15 cellular contexts compared by ENCODE assay signal in the genomic region with DNA sequence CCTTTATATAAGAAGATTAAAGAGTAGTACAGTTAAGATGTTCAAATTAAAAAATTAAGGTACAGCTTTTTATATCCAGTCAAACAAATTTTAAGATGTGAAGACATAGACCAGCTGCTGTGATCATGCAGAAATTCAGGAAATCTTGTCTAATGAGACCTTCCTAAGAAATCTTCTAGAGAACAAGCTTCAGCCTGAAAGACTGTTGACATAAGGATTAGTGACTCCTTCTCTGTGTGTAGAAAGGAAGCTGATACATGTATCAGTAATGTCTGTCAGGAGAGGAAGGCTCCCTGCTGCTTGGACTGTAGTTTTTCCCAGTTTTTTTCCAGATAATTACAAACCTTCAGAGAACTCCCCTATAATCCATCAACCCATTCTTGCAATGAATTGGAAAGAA.
"Had no signal": no experiment of that assay in that cellular context is flagged by ENCODE, and none has a peak within 500 bp of the region (broad histone marks: within the 10 kb centered on the region; RNA-seq: fewer than 3 reads in every experiment).

No MANE protein-coding gene starts in this region.

- H3K27ac ChIP-seq: colonic mucosa, lower lobe of right lung, psoas muscle, right lobe of liver, upper lobe of left lung had no signal

- H3K27me3 ChIP-seq: colonic mucosa, right lobe of liver, upper lobe of left lung had no signal

- H3K27me3 Mint-ChIP-seq: activated CD8-positive, alpha-beta memory T cell treated with anti-CD3 and anti-CD28 coated beads, Interleukin-2, amount 10 ng/mL, durations not matched to agents 7 days and 5 days had no signal

- H3K36me3 Mint-ChIP-seq: activated CD8-positive, alpha-beta memory T cell treated with anti-CD3 and anti-CD28 coated beads, Interleukin-2, amount 10 ng/mL, durations not matched to agents 7 days and 5 days; activated naive CD8-positive, alpha-beta T cell treated with anti-CD3 and anti-CD28 coated beads for 36 hours had no signal

- H3K4me3 Mint-ChIP-seq: activated CD8-positive, alpha-beta memory T cell treated with anti-CD3 and anti-CD28 coated beads, Interleukin-2, amount 10 ng/mL, durations not matched to agents 7 days and 5 days; activated naive CD8-positive, alpha-beta T cell treated with anti-CD3 and anti-CD28 coated beads for 36 hours; activated T-cell treated with anti-CD3 and anti-CD28 coated beads, Interleukin-2, amount 50 U/mL, for 4 hours; natural killer cell treated with Interleukin-12 subunit alpha and Interleukin-12 subunit beta and Interleukin-15 and Interleukin-18, amount 100 ng/mL, for 72 hours had no signal

- DNase-seq: activated CD8-positive, alpha-beta memory T cell treated with anti-CD3 and anti-CD28 coated beads, Interleukin-2, amount 10 ng/mL, durations not matched to agents 7 days and 5 days; activated gamma-delta T cell; activated naive CD8-positive, alpha-beta T cell treated with anti-CD3 and anti-CD28 coated beads for 36 hours; activated T-cell treated with anti-CD3 and anti-CD28 coated beads, Interleukin-2, amount 50 U/mL, for 4 hours; aorta; colonic mucosa; hippocampal formation; lower lobe of right lung; psoas muscle; right lobe of liver; stimulated activated CD4-positive, alpha-beta T cell treated with anti-CD3 and anti-CD28 coated beads, Interleukin-4, amount 100 ng/mL, for 1 hour; stimulated activated CD8-positive, alpha-beta memory T cell treated with anti-CD3 and anti-CD28 coated beads, Interleukin-4, amount 100 ng/mL, for 48 hours; stimulated activated naive CD8-positive, alpha-beta T cell treated with anti-CD3 and anti-CD28 coated beads, Interleukin-15, Interleukin-2, amounts not matched to agents 100 U/mL and 50 U/mL, for 24 hours; upper lobe of left lung had no signal

- H3K9me3 ChIP-seq: colonic mucosa had no signal

- H3K4me3 ChIP-seq: colonic mucosa, lower lobe of right lung, psoas muscle, right lobe of liver, upper lobe of left lung had no signal

- H3K36me3 ChIP-seq: colonic mucosa, lower lobe of right lung, right lobe of liver, upper lobe of left lung had no signal

- H3K4me1 ChIP-seq: colonic mucosa, lower lobe of right lung, psoas muscle, upper lobe of left lung had no signal

- H3K27ac Mint-ChIP-seq: activated CD8-positive, alpha-beta memory T cell treated with anti-CD3 and anti-CD28 coated beads, Interleukin-2, amount 10 ng/mL, durations not matched to agents 7 days and 5 days; activated naive CD8-positive, alpha-beta T cell treated with anti-CD3 and anti-CD28 coated beads for 36 hours; natural killer cell treated with Interleukin-12 subunit alpha and Interleukin-12 subunit beta and Interleukin-15 and Interleukin-18, amount 100 ng/mL, for 72 hours had no signal

- H3K4me1 Mint-ChIP-seq: activated CD8-positive, alpha-beta memory T cell treated with anti-CD3 and anti-CD28 coated beads, Interleukin-2, amount 10 ng/mL, durations not matched to agents 7 days and 5 days; activated naive CD8-positive, alpha-beta T cell treated with anti-CD3 and anti-CD28 coated beads for 36 hours had no signal
